8 cellular contexts compared by ENCODE assay signal in the genomic region with DNA sequence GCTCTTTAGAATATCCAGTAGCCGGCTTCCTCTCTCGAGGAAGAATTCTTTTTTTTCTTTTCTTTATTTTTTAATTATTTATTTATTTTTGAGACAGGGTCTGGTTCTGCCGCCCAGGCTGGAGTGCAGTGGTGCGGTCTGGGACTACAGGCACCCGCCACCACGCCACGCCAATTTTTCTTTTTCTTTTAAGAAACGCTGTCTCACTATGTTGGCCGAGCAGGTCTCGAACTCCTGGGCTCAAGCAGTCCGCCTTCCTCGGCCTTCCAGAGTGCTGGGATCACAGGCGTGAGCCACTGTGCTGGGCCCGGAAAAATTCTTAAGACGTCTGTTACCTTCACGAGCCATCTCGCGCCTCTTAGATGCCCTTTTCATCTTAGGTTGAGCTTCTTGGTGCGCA. TPM values are rescaled to one million over a fixed set of nuclear protein-coding genes. Genes with fewer than 3 reads are reported as not detected.
DNase-seq lines count a peak whose midpoint lies in the region; ATAC-seq and TF ChIP-seq lines count a peak whose summit lies in the region.

No MANE protein-coding gene starts in this region.

- H3K9me3 ChIP-seq in WERI-Rb-1 (ENCODE audit: severe bottlenecking) (no peaks in the 10 kb centered on the region), gastroesophageal sphincter (no peaks in the 10 kb centered on the region), gastrocnemius medialis (no peaks in the 10 kb centered on the region)

- no peaks in the 10 kb centered on the region for H3K27me3 ChIP-seq in GM23338 (ENCODE audit: insufficient read depth)
- H3K27me3 ChIP-seq in WERI-Rb-1 (ENCODE audit: insufficient read depth, low read depth, severe bottlenecking), result no peaks in the 10 kb centered on the region
- H3K27me3 ChIP-seq in gastroesophageal sphincter, result no peaks in the 10 kb centered on the region
- H3K27me3 ChIP-seq in gastrocnemius medialis, result no peaks in the 10 kb centered on the region

- H3K27ac Mint-ChIP-seq in GM23338, result no peak overlapping the region

- H3F3A ChIP-seq in GM23338 (replicated peaks; ENCODE audit: low read depth), result no peaks in the 10 kb centered on the region

- H4K20me1 ChIP-seq in GM23338 (replicated peaks; ENCODE audit: insufficient read depth), result peaks cover 25% of the 10 kb centered on the region

- peaks cover 4% of the 10 kb centered on the region; the same call in 1 of the 3 replicates for H3K9me3 Mint-ChIP-seq in GM23338

- TF ChIP-seq CTCF in GM23338 (conservative IDR thresholded peaks at IDR 0.05; ENCODE audit: low read depth in 2 of 2) (no peak), WERI-Rb-1 (IDR thresholded peaks at IDR 0.05; ENCODE audit: low read depth, low read length) (no peak), gastroesophageal sphincter (IDR thresholded peaks at IDR 0.05) (no peak), gastrocnemius medialis (IDR thresholded peaks at IDR 0.05 in 4 of 5, conservative IDR thresholded peaks at IDR 0.05 in 1 of 5) (no peak)

- TF ChIP-seq POLR2A in gastroesophageal sphincter (IDR thresholded peaks at IDR 0.05), result no peak
- TF ChIP-seq POLR2A in gastrocnemius medialis (IDR thresholded peaks at IDR 0.05), result no peak

- H3K4me3 Mint-ChIP-seq in GM23338, result peak overlapping the region; percentile 81

- H3K9me2 ChIP-seq in GM23338 (ENCODE audit: insufficient read depth), result no peaks in the 10 kb centered on the region

- WGBS in gastroesophageal sphincter (ENCODE audit: low coverage in 1 of 2), 2 donors, result 70 to 90% methylated on average over 2 to 19 of the region's 19 CpGs

- ATAC-seq in GM23338 (no peak), gastroesophageal sphincter (no peak), gastrocnemius medialis (no peak), HG02852 (IDR thresholded peaks at IDR 0.05; ENCODE audit: unreplicated experiment) (no peak)

- H3K4me1 Mint-ChIP-seq in GM23338, result peaks cover 13% of the 10 kb centered on the region

- H3K4me1 ChIP-seq in GM23338 (ENCODE audit: insufficient read depth), result peaks cover 20% of the 10 kb centered on the region
- peaks cover 4 to 39% (median 11%) of the 10 kb centered on the region in 3 donors for H3K4me1 ChIP-seq in gastroesophageal sphincter
- H3K4me1 ChIP-seq in gastrocnemius medialis, result peaks cover 29 to 37% of the 10 kb centered on the region in 2 donors

- H2AFZ ChIP-seq in GM23338, result peak overlapping the region; percentile 100

- H3K79me2 ChIP-seq in GM23338 (replicated peaks; ENCODE audit: insufficient read depth), result peaks cover 34% of the 10 kb centered on the region

- H3K36me3 Mint-ChIP-seq in GM23338 (ENCODE audit: low read depth), result no peaks in the 10 kb centered on the region

- no peaks in the 10 kb centered on the region for H3K36me3 ChIP-seq in GM23338 (ENCODE audit: insufficient read depth)
- H3K36me3 ChIP-seq in WERI-Rb-1, result no peaks in the 10 kb centered on the region
- H3K36me3 ChIP-seq in gastroesophageal sphincter, result no peaks in the 10 kb centered on the region
- no peaks in the 10 kb centered on the region for H3K36me3 ChIP-seq in gastrocnemius medialis

- intact Hi-C loops in gastrocnemius medialis (cut with DNase I; ENCODE audit: low total_unique reads), result loop anchor here (1.0 to 10.0 kb wide), 2 partner anchors 40 to 192 kb away; no protein-coding TSS in a partner anchor

- peaks cover 4% of the 10 kb centered on the region for H3K27me3 Mint-ChIP-seq in GM23338 (ENCODE audit: insufficient read depth, low read depth, poor library complexity)

- no peak for TF ChIP-seq EP300 in gastroesophageal sphincter (IDR thresholded peaks at IDR 0.05)

- H3K4me3 ChIP-seq in GM23338 (peak overlapping the region; percentile 97), WERI-Rb-1 (ENCODE audit: low read depth, low read length) (peak overlapping the region; percentile 68; the same call in 1 of the 2 replicates), gastroesophageal sphincter (peak overlapping the region in 1 of 2 donors; percentile 75), gastrocnemius medialis (peak overlapping the region; percentile 72 to 97 (median 80))

- H3K27ac ChIP-seq in GM23338 (ENCODE audit: low read depth) (no peak overlapping the region), WERI-Rb-1 (peak overlapping the region; percentile 97; the same call in 1 of the 2 replicates), gastroesophageal sphincter (peak overlapping the region in 3 of 4 donors; percentile 96 to 97 (median 96)), gastrocnemius medialis (peak overlapping the region; percentile 90 to 100 (median 96))

- DNase-seq in GM23338 (ENCODE audit: low spot score), result peak; percentile 4
- DNase-seq in WERI-Rb-1, result no peak
- no peak for DNase-seq in gastrocnemius medialis
- no peak for DNase-seq in NCI-H446 (lab: John Stamatoyannopoulos, UW)
- no peak for DNase-seq in kidney tubule cell (ENCODE audit: low spot score)
- no peak for DNase-seq in medulla oblongata (ENCODE audit: extremely low spot score)

- H3K4me2 ChIP-seq in GM23338, result peak overlapping the region; percentile 98

- in situ Hi-C loops in gastrocnemius medialis (cut with MboI; ENCODE audit: low sequenced_read_pairs in 4 of 4), result no loop called here

TF ChIP-seq in GM23338, 12 proteins besides CTCF, POLR2A, EP300 and RAD21:
- TF ChIP-seq POLR2AphosphoS5 (IDR thresholded peaks at IDR 0.05; ENCODE audit: low read depth), result no peak
- TF ChIP-seq ZNF331 (CRISPR knock-in tag; IDR thresholded peaks at IDR 0.05; ENCODE audit: low read depth), result no peak
- TF ChIP-seq EZH2 (IDR thresholded peaks at IDR 0.05; ENCODE audit: low read depth, unreplicated experiment), result no peak
- TF ChIP-seq EZH2phosphoT487 (IDR thresholded peaks at IDR 0.05; ENCODE audit: unreplicated experiment), result no peak
- TF ChIP-seq CREB1 (CRISPR knock-in tag; IDR thresholded peaks at IDR 0.05; ENCODE audit: low read depth), result no peak
- TF ChIP-seq NANOG (IDR thresholded peaks at IDR 0.05; ENCODE audit: borderline replicate concordance), result no peak
- TF ChIP-seq, protein P1, sequence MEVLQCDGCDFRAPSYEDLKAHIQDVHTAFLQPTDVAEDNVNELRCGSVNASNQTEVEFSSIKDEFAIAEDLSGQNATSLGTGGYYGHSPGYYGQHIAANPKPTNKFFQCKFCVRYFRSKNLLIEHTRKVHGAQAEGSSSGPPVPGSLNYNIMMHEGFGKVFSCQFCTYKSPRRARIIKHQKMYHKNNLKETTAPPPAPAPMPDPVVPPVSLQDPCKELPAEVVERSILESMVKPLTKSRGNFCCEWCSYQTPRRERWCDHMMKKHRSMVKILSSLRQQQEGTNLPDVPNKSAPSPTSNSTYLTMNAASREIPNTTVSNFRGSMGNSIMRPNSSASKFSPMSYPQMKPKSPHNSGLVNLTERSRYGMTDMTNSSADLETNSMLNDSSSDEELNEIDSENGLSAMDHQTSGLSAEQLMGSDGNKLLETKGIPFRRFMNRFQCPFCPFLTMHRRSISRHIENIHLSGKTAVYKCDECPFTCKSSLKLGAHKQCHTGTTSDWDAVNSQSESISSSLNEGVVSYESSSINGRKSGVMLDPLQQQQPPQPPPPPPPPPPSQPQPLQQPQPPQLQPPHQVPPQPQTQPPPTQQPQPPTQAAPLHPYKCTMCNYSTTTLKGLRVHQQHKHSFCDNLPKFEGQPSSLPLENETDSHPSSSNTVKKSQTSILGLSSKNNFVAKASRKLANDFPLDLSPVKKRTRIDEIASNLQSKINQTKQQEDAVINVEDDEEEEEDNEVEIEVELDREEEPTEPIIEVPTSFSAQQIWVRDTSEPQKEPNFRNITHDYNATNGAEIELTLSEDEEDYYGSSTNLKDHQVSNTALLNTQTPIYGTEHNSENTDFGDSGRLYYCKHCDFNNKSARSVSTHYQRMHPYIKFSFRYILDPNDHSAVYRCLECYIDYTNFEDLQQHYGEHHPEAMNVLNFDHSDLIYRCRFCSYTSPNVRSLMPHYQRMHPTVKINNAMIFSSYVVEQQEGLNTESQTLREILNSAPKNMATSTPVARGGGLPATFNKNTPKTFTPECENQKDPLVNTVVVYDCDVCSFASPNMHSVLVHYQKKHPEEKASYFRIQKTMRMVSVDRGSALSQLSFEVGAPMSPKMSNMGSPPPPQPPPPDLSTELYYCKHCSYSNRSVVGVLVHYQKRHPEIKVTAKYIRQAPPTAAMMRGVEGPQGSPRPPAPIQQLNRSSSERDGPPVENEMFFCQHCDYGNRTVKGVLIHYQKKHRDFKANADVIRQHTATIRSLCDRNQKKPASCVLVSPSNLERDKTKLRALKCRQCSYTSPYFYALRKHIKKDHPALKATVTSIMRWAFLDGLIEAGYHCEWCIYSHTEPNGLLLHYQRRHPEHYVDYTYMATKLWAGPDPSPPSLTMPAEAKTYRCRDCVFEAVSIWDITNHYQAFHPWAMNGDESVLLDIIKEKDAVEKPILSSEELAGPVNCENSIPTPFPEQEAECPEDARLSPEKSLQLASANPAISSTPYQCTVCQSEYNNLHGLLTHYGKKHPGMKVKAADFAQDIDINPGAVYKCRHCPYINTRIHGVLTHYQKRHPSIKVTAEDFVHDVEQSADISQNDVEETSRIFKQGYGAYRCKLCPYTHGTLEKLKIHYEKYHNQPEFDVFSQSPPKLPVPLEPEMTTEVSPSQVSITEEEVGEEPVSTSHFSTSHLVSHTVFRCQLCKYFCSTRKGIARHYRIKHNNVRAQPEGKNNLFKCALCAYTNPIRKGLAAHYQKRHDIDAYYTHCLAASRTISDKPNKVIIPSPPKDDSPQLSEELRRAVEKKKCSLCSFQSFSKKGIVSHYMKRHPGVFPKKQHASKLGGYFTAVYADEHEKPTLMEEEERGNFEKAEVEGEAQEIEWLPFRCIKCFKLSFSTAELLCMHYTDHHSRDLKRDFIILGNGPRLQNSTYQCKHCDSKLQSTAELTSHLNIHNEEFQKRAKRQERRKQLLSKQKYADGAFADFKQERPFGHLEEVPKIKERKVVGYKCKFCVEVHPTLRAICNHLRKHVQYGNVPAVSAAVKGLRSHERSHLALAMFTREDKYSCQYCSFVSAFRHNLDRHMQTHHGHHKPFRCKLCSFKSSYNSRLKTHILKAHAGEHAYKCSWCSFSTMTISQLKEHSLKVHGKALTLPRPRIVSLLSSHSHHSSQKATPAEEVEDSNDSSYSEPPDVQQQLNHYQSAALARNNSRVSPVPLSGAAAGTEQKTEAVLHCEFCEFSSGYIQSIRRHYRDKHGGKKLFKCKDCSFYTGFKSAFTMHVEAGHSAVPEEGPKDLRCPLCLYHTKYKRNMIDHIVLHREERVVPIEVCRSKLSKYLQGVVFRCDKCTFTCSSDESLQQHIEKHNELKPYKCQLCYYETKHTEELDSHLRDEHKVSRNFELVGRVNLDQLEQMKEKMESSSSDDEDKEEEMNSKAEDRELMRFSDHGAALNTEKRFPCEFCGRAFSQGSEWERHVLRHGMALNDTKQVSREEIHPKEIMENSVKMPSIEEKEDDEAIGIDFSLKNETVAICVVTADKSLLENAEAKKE (CRISPR knock-in tag; IDR thresholded peaks at IDR 0.05), result no peak
TF ChIP-seq in GM23338: peak in this region for 0.

RNA-seq across cellular contexts. Expression of a gene that starts 0.9 kb away (rescaled TPM):
- 22.7 and 32.9 TPM in 2 replicates for total RNA-seq in GM23338 (2014; rRNA removed; shearing (Covaris generic))
- polyA plus RNA-seq in GM23338 (2016; fragmentation: Nextera tagmentation; extraction: Ambion mirVana), result 9.2 and 9.9 TPM in 2 replicates
- total RNA-seq in gastroesophageal sphincter (10 to 100 TPM; 32.0 to 46.4 (median 33.9) TPM), gastrocnemius medialis (10 to 100 TPM; 10.3 to 39.2 (median 20.0) TPM)
